ENCODE assay signal across 8 cellular contexts in genomic region chr18:58362027-58362575, GRCh38.
DNase-seq lines count a peak whose midpoint lies in the region; ATAC-seq and TF ChIP-seq lines count a peak whose summit lies in the region.

No MANE protein-coding gene starts in this region.

- H3K27me3 ChIP-seq in prostate gland (replicated peaks; ENCODE audit: insufficient read depth) (no peaks in the 10 kb centered on the region), testis (no peaks in the 10 kb centered on the region)

- 57% methylated on average over 8 of the region's 8 CpGs for WGBS in prostate gland
- WGBS in testis, 2 donors: 47 to 57% methylated on average over 8 of the region's 8 CpGs

- TF ChIP-seq CTCF in foreskin fibroblast (IDR thresholded peaks at IDR 0.05; ENCODE audit: low read depth, low read length) (no peak), prostate gland (IDR thresholded peaks at IDR 0.05) (no peak), testis (IDR thresholded peaks at IDR 0.05) (no peak)

- peak overlapping the region; percentile 74 to 75 for H3K27ac ChIP-seq in prostate gland
- H3K27ac ChIP-seq in testis: no peak overlapping the region
- H3K27ac ChIP-seq in substantia nigra (ENCODE audit: low read depth, low read length, poor library complexity, severe bottlenecking): no peak overlapping the region

- H3K36me3 ChIP-seq in prostate gland: peaks cover 2 to 4% of the 10 kb centered on the region in 2 donors
- H3K36me3 ChIP-seq in testis (ENCODE audit: low read depth, missing control alignments): no peaks in the 10 kb centered on the region

- no peaks in the 10 kb centered on the region for H3K9me3 ChIP-seq in prostate gland
- H3K9me3 ChIP-seq in testis: no peaks in the 10 kb centered on the region

- DNase-seq in DMS53 (lab: John Stamatoyannopoulos, UW) (peak; percentile 75), T1000 (lab: John Stamatoyannopoulos, UW) (peak; percentile 19), foreskin fibroblast (peak; percentile 85 to 89), prostate gland (ENCODE audit: low spot score) (no peak), testis (no peak), substantia nigra (lab: John Stamatoyannopoulos, UW) (no peak)
- no peak for DNase-seq in stimulated activated CD4-positive, alpha-beta T cell treated with anti-CD3 and anti-CD28 coated beads, Interleukin-15, amount 100 ng/mL, for 24 hours

- intact Hi-C loops in prostate gland (cut with DNase I) (no loop called here), testis (cut with DNase I; ENCODE audit: low total_unique reads) (no loop called here)

- no peak for ATAC-seq in GM21576 (IDR thresholded peaks at IDR 0.05; ENCODE audit: unreplicated experiment)

- H3K4me3 ChIP-seq in foreskin fibroblast (ENCODE audit: low read depth in 1 of 2, low read length in 2 of 2): peak overlapping the region; percentile 2 to 9
- no peak overlapping the region for H3K4me3 ChIP-seq in prostate gland
- no peak overlapping the region for H3K4me3 ChIP-seq in testis

- TF ChIP-seq POLR2A in prostate gland (IDR thresholded peaks at IDR 0.05) (no peak), testis (IDR thresholded peaks at IDR 0.05) (no peak)

- H3K4me1 ChIP-seq in prostate gland (replicated peaks): peaks cover 15% of the 10 kb centered on the region
- no peaks in the 10 kb centered on the region for H3K4me1 ChIP-seq in testis

Comparison
In these comparisons a context has a peak if more than half of its experiments do, and no peak if none do; other contexts are left out.
1. DNase-seq: peak in DMS53 (single experiment), T1000 (single experiment) and foreskin fibroblast (2 of 2); none in prostate gland (single experiment), testis (single experiment), stimulated activated CD4-positive, alpha-beta T cell treated with anti-CD3 and anti-CD28 coated beads, Interleukin-15, amount 100 ng/mL, for 24 hours (single experiment) and substantia nigra (0 of 49).
2. H3K4me3 ChIP-seq: peak in foreskin fibroblast (2 of 2); none in prostate gland (0 of 2) and testis (0 of 2).
3. H3K27ac ChIP-seq: peak in prostate gland (2 of 2); none in testis (0 of 2) and substantia nigra (single experiment).